Comparison of ENCODE assay signal across 1 cellular context in genomic region chr22:48494968-48495750, GRCh38.
TF ChIP-seq lines count a peak whose summit lies in the region.

No MANE protein-coding gene starts in this region.

TF ChIP-seq in H1, 55 proteins besides CTCF, POLR2A, EP300 and RAD21:
- TF ChIP-seq TEAD4 (IDR thresholded peaks at IDR 0.05; ENCODE audit: low read depth, low read length) = 0 out of 2 replicates have a peak, but pooled peaks have one; percentile 6
- no peak for TF ChIP-seq EGR1 (IDR thresholded peaks at IDR 0.05; ENCODE audit: borderline replicate concordance, low read depth, low read length)
- TF ChIP-seq E2F6 (IDR thresholded peaks at IDR 0.05) = no peak
- TF ChIP-seq KDM4A (IDR thresholded peaks at IDR 0.05; ENCODE audit: low read depth, low read length, severe bottlenecking) = no peak
